Comparison of ENCODE assay signal across 17 cellular contexts in the genomic region with DNA sequence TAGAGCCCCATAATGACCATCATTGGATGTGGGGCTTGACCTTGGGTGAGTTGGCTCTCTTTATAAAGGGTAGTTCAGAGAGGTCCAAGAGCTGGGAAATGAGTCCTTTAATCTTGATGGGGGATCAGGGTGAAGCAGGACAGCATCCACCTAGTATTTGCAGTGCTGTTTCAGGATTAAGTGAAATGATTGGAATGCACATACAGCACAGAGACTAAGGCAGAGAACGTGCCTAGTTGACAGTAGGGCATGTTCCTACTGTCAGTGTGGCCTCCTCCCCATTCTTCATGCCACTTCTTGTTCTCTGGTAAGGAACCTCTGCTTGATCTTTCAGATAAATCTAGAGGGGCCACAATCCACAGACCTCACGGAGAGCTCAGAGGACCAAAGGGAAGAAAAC.
DNase-seq lines count a peak whose midpoint lies in the region; ATAC-seq and TF ChIP-seq lines count a peak whose summit lies in the region.
"Had no signal": no experiment of that assay in that cellular context is flagged by ENCODE, and none has a peak within 500 bp of the region (broad histone marks: within the 10 kb centered on the region; RNA-seq: fewer than 3 reads in every experiment).

No MANE protein-coding gene starts in this region.

- H3K9me2 ChIP-seq in GM23338 (ENCODE audit: insufficient read depth), result no peaks in the 10 kb centered on the region
- no peaks in the 10 kb centered on the region for H3K9me2 ChIP-seq in MM.1S (replicated peaks; ENCODE audit: insufficient read depth, low read length)

- H3K27me3 Mint-ChIP-seq in GM23338 (ENCODE audit: insufficient read depth, low read depth, poor library complexity) (peaks cover 7% of the 10 kb centered on the region), T-helper 17 cell (peaks cover 48% of the 10 kb centered on the region)
- H3K27me3 Mint-ChIP-seq in activated naive CD8-positive, alpha-beta T cell treated with anti-CD3 and anti-CD28 coated beads for 36 hours, result no peaks in the 10 kb centered on the region
- H3K27me3 Mint-ChIP-seq: CD4-positive, alpha-beta T cell had no signal

- H3K9me3 ChIP-seq in T-helper 17 cell (ENCODE audit: control insufficient read depth, low read length, poor library complexity, severe bottlenecking) (no peaks in the 10 kb centered on the region), fibroblast of lung (ENCODE audit: control insufficient read depth, insufficient read depth, low read depth, low read length) (no peaks in the 10 kb centered on the region), MM.1S (replicated peaks; ENCODE audit: insufficient read depth, low read length) (no peaks in the 10 kb centered on the region)
- H3K9me3 ChIP-seq: BE2C, Caco-2 had no signal

- no peaks in the 10 kb centered on the region for H3K36me3 ChIP-seq in GM23338 (ENCODE audit: insufficient read depth)
- H3K36me3 ChIP-seq in fibroblast of lung (ENCODE audit: control insufficient read depth, insufficient read depth, low read length), result no peaks in the 10 kb centered on the region
- H3K36me3 ChIP-seq in MM.1S (replicated peaks; ENCODE audit: insufficient read depth, low read length), result no peaks in the 10 kb centered on the region
- H3K36me3 ChIP-seq: BE2C had no signal

- H3K4me3 Mint-ChIP-seq in GM23338 (no peak overlapping the region), T-helper 17 cell (peak overlapping the region; percentile 8)
- H3K4me3 Mint-ChIP-seq in activated naive CD8-positive, alpha-beta T cell treated with anti-CD3 and anti-CD28 coated beads for 36 hours, result no peak overlapping the region
- H3K4me3 Mint-ChIP-seq: CD4-positive, alpha-beta T cell; H9 had no signal

- no peak overlapping the region for H3K27ac ChIP-seq in GM23338 (ENCODE audit: low read depth)
- H3K27ac ChIP-seq in fibroblast of lung (ENCODE audit: insufficient read depth, low read length), result no peak overlapping the region
- no peak overlapping the region for H3K27ac ChIP-seq in MM.1S (ENCODE audit: low read length)

- H2AFZ ChIP-seq in GM23338 (no peak overlapping the region), fibroblast of lung (ENCODE audit: low read length) (no peak overlapping the region), MM.1S (ENCODE audit: low read length) (no peak overlapping the region)

- ATAC-seq in GM23338, result no peak
- no peak for ATAC-seq in T-helper 17 cell
- ATAC-seq: Panc1 had no signal

- H3K4me3 ChIP-seq in AG10803 (ENCODE audit: low read length), result no peak overlapping the region
- no peak overlapping the region for H3K4me3 ChIP-seq in GM23338
- no peak overlapping the region for H3K4me3 ChIP-seq in fibroblast of lung (replicated peaks in 1 of 4; ENCODE audit: control extremely low read depth in 1 of 4, insufficient read depth in 1 of 4, low read depth in 3 of 4, low read length in 4 of 4)
- no peak overlapping the region for H3K4me3 ChIP-seq in MM.1S (ENCODE audit: low read length)

- H3K4me1 Mint-ChIP-seq in GM23338, result peaks cover 3% of the 10 kb centered on the region; the same call in 1 of the 3 replicates
- peaks cover 12% of the 10 kb centered on the region for H3K4me1 Mint-ChIP-seq in T-helper 17 cell
- peaks cover 10% of the 10 kb centered on the region for H3K4me1 Mint-ChIP-seq in activated naive CD8-positive, alpha-beta T cell treated with anti-CD3 and anti-CD28 coated beads for 36 hours

- H3K4me1 ChIP-seq in GM23338 (ENCODE audit: insufficient read depth) (no peaks in the 10 kb centered on the region), fibroblast of lung (ENCODE audit: control insufficient read depth, extremely low read depth, insufficient read depth, low read length) (peaks cover 7% of the 10 kb centered on the region), MM.1S (ENCODE audit: low read length) (no peaks in the 10 kb centered on the region)
- H3K4me1 ChIP-seq: BE2C, Caco-2 had no signal

- peak; percentile 29 for DNase-seq in AG10803 (ENCODE audit: low read depth)
- no peak for DNase-seq in GM23338 (ENCODE audit: low spot score)
- no peak for DNase-seq in T-helper 17 cell
- no peak for DNase-seq in fibroblast of lung (ENCODE audit: low read depth in 2 of 2)
- DNase-seq in activated naive CD8-positive, alpha-beta T cell treated with anti-CD3 and anti-CD28 coated beads for 36 hours, result no peak
- DNase-seq in MM.1S, result no peak
- DNase-seq in inferior parietal cortex (ENCODE audit: extremely low spot score), result no peak
- DNase-seq in D341Med (ENCODE audit: low spot score), result no peak
- DNase-seq: BE2C; Caco-2; CD4-positive, alpha-beta T cell; H9; NCI-H1105; NCI-H1694; NCI-H2081 treated with DMSO at 0.1 percent for 48 hours; NCI-H446 treated with DMSO at 0.1 percent for 48 hours had no signal

- H3K9ac ChIP-seq in fibroblast of lung (ENCODE audit: insufficient read depth, low read length) (no peak overlapping the region), MM.1S (ENCODE audit: low read length) (no peak overlapping the region)

- H3K79me2 ChIP-seq in GM23338 (replicated peaks; ENCODE audit: insufficient read depth) (no peaks in the 10 kb centered on the region), fibroblast of lung (ENCODE audit: control insufficient read depth, insufficient read depth, low read length) (no peaks in the 10 kb centered on the region), MM.1S (ENCODE audit: low read length) (no peaks in the 10 kb centered on the region)

- H3K27me3 ChIP-seq in GM23338 (ENCODE audit: insufficient read depth) (no peaks in the 10 kb centered on the region), fibroblast of lung (ENCODE audit: control insufficient read depth, insufficient read depth, low read length) (no peaks in the 10 kb centered on the region), MM.1S (replicated peaks; ENCODE audit: insufficient read depth, low read length) (no peaks in the 10 kb centered on the region)
- H3K27me3 ChIP-seq: BE2C had no signal

- no peak overlapping the region for H3K4me2 ChIP-seq in GM23338
- peak overlapping the region; percentile 32 for H3K4me2 ChIP-seq in fibroblast of lung (ENCODE audit: extremely low read depth, insufficient read depth, low read length)
- H3K4me2 ChIP-seq in MM.1S (ENCODE audit: low read depth, low read length), result no peak overlapping the region

- peak overlapping the region; percentile 4; the same call in 1 of the 2 replicates for H3K27ac Mint-ChIP-seq in GM23338
- no peak overlapping the region for H3K27ac Mint-ChIP-seq in T-helper 17 cell
- no peak overlapping the region for H3K27ac Mint-ChIP-seq in activated naive CD8-positive, alpha-beta T cell treated with anti-CD3 and anti-CD28 coated beads for 36 hours
- H3K27ac Mint-ChIP-seq: CD4-positive, alpha-beta T cell; H9 had no signal

- TF ChIP-seq CTCF in AG10803 (conservative IDR thresholded peaks at IDR 0.05; ENCODE audit: low read length) (no peak), GM23338 (conservative IDR thresholded peaks at IDR 0.05; ENCODE audit: low read depth in 2 of 2) (no peak), fibroblast of lung (conservative IDR thresholded peaks at IDR 0.05 in 1 of 2, IDR thresholded peaks at IDR 0.05 in 1 of 2; ENCODE audit: low read depth in 1 of 2, low read length in 2 of 2) (no peak), MM.1S (IDR thresholded peaks at IDR 0.05; ENCODE audit: low read length) (no peak)

- no peaks in the 10 kb centered on the region for H3K9me3 Mint-ChIP-seq in GM23338
- no peaks in the 10 kb centered on the region for H3K9me3 Mint-ChIP-seq in activated naive CD8-positive, alpha-beta T cell treated with anti-CD3 and anti-CD28 coated beads for 36 hours
- H3K9me3 Mint-ChIP-seq: CD4-positive, alpha-beta T cell had no signal

- H3F3A ChIP-seq in GM23338 (replicated peaks; ENCODE audit: low read depth) (no peaks in the 10 kb centered on the region), MM.1S (ENCODE audit: insufficient read depth, low read length) (no peaks in the 10 kb centered on the region)

- H4K20me1 ChIP-seq in GM23338 (replicated peaks; ENCODE audit: insufficient read depth) (no peaks in the 10 kb centered on the region), fibroblast of lung (ENCODE audit: control insufficient read depth, extremely low read depth, insufficient read depth, low read length) (no peaks in the 10 kb centered on the region), MM.1S (ENCODE audit: insufficient read depth, low read length) (no peaks in the 10 kb centered on the region)

- H3K36me3 Mint-ChIP-seq in GM23338 (ENCODE audit: low read depth), result no peaks in the 10 kb centered on the region
- H3K36me3 Mint-ChIP-seq in T-helper 17 cell (ENCODE audit: low read depth), result peaks cover 2% of the 10 kb centered on the region
- no peaks in the 10 kb centered on the region for H3K36me3 Mint-ChIP-seq in activated naive CD8-positive, alpha-beta T cell treated with anti-CD3 and anti-CD28 coated beads for 36 hours

TF ChIP-seq in GM23338, 12 proteins besides CTCF, POLR2A, EP300 and RAD21 (continues in another document):
- no peak for TF ChIP-seq NANOG (IDR thresholded peaks at IDR 0.05; ENCODE audit: borderline replicate concordance)
